In genomic region chr16:56349711-56350161, GRCh38 we compare ENCODE assay signal across 23 cellular contexts.
DNase-seq lines count a peak whose midpoint lies in the region; ATAC-seq and TF ChIP-seq lines count a peak whose summit lies in the region.
"Had no signal": no experiment of that assay in that cellular context is flagged by ENCODE, and none has a peak within 500 bp of the region (broad histone marks: within the 10 kb centered on the region; RNA-seq: fewer than 3 reads in every experiment).

No MANE protein-coding gene starts in this region.

- H3K36me3 Mint-ChIP-seq in glutamatergic neuron (ENCODE audit: unreplicated experiment) (peaks cover 12% of the 10 kb centered on the region), neural crest cell (ENCODE audit: low read depth) (no peaks in the 10 kb centered on the region)

- H3K27ac ChIP-seq in left ventricle myocardium inferior (replicated peaks) = no peak overlapping the region
- no peak overlapping the region for H3K27ac ChIP-seq in aorta (ENCODE audit: low read depth in 1 of 2, low read length in 2 of 2)
- H3K27ac ChIP-seq: C4-2B, SK-N-MC had no signal

- H3K9me3 ChIP-seq in left ventricle myocardium inferior (replicated peaks) (no peaks in the 10 kb centered on the region), aorta (ENCODE audit: control insufficient read depth, low read length) (no peaks in the 10 kb centered on the region)

- H3K4me3 Mint-ChIP-seq in glutamatergic neuron (ENCODE audit: unreplicated experiment) (peak overlapping the region; percentile 21), neural crest cell (no peak overlapping the region)

- WGBS in aorta, 2 donors = 95 to 96% methylated on average over 16 of the region's 16 CpGs

- no peak for TF ChIP-seq CTCF in left ventricle myocardium inferior (IDR thresholded peaks at IDR 0.05; ENCODE audit: borderline replicate concordance)
- no peak for TF ChIP-seq CTCF in glutamatergic neuron (IDR thresholded peaks at IDR 0.05; ENCODE audit: partially characterized antibody, unreplicated experiment)
- no peak for TF ChIP-seq CTCF in neural crest cell (conservative IDR thresholded peaks at IDR 0.05)

- H3K27me3 Mint-ChIP-seq in glutamatergic neuron (ENCODE audit: unreplicated experiment) (peaks cover 22% of the 10 kb centered on the region), neural crest cell (ENCODE audit: low read depth) (no peaks in the 10 kb centered on the region)

- H3K4me1 ChIP-seq in left ventricle myocardium inferior = no peaks in the 10 kb centered on the region
- no peaks in the 10 kb centered on the region for H3K4me1 ChIP-seq in aorta (ENCODE audit: control insufficient read depth in 1 of 2, insufficient read depth in 2 of 2, low read length in 2 of 2)

- peaks cover 22% of the 10 kb centered on the region for H3K9me3 Mint-ChIP-seq in glutamatergic neuron (ENCODE audit: unreplicated experiment)
- H3K9me3 Mint-ChIP-seq in neural crest cell = no peaks in the 10 kb centered on the region

- H3K4me3 ChIP-seq in left ventricle myocardium inferior = no peak overlapping the region
- H3K4me3 ChIP-seq in aorta (ENCODE audit: low read length in 2 of 2) = no peak overlapping the region
- H3K4me3 ChIP-seq: SK-N-MC had no signal

- intact Hi-C loops in left ventricle myocardium inferior (cut with micrococcal nuclease) = no loop called here
- intact Hi-C loops in cardiac septum (cut with DNase I) = no loop called here
- intact Hi-C loops in aorta (cut with DNase I) = no loop called here

- no peak for ATAC-seq in aorta (ENCODE audit: low FRiP score)
- ATAC-seq in HG03457 (IDR thresholded peaks at IDR 0.05; ENCODE audit: unreplicated experiment) = no peak

- H3K4me1 Mint-ChIP-seq in glutamatergic neuron (ENCODE audit: low read depth, unreplicated experiment) (peaks cover 13% of the 10 kb centered on the region), neural crest cell (no peaks in the 10 kb centered on the region)

- no peak overlapping the region for H3K27ac Mint-ChIP-seq in glutamatergic neuron (ENCODE audit: unreplicated experiment)
- H3K27ac Mint-ChIP-seq in neural crest cell (ENCODE audit: unreplicated experiment) = peak overlapping the region; percentile 17

- H3K27me3 ChIP-seq in left ventricle myocardium inferior (ENCODE audit: low read depth) (no peaks in the 10 kb centered on the region), aorta (ENCODE audit: control insufficient read depth in 1 of 2, insufficient read depth in 2 of 2, low read length in 1 of 2) (no peaks in the 10 kb centered on the region)

- DNase-seq in left ventricle myocardium inferior (peak; percentile 12), cardiac septum (ENCODE audit: low spot score) (no peak), glutamatergic neuron (peak; percentile 23), neural crest cell (ENCODE audit: low read depth, low spot score) (no peak), aorta (peak; percentile 31 to 56), pons (ENCODE audit: low spot score) (no peak)
- no peak for DNase-seq in activated CD8-positive, alpha-beta memory T cell treated with anti-CD3 and anti-CD28 coated beads, Interleukin-2, amount 50 U/mL, for 48 hours
- DNase-seq: AML-193, DMS53, GF-D8, H7, KBM-7, MM.1S, NCI-H1048, NCI-H1417 treated with DMSO at 0.1 percent for 48 hours, NCI-H187, NCI-H446 treated with DMSO at 0.1 percent for 48 hours, NCI-H526 treated with DMSO at 0.1 percent for 48 hours, OCI-M1, SHP77 had no signal

- no peaks in the 10 kb centered on the region for H3K36me3 ChIP-seq in left ventricle myocardium inferior
- H3K36me3 ChIP-seq in aorta (ENCODE audit: control insufficient read depth in 1 of 2, insufficient read depth in 2 of 2, low read length in 1 of 2) = no peaks in the 10 kb centered on the region

Comparison
In these comparisons a context has a peak if more than half of its experiments do, and no peak if none do; other contexts are left out.
1. DNase-seq: peak in left ventricle myocardium inferior (single experiment), glutamatergic neuron (single experiment) and aorta (2 of 2); none in cardiac septum (single experiment), neural crest cell (single experiment), activated CD8-positive, alpha-beta memory T cell treated with anti-CD3 and anti-CD28 coated beads, Interleukin-2, amount 50 U/mL, for 48 hours (single experiment) and pons (single experiment).